ENCODE assay signal across 8 cellular contexts in genomic region chr7:16926283-16926682, GRCh38. TPM values are rescaled to one million over a fixed set of nuclear protein-coding genes. Genes with fewer than 3 reads are reported as not detected.
DNase-seq lines count a peak whose midpoint lies in the region; ATAC-seq, FAIRE-seq and TF ChIP-seq lines count a peak whose summit lies in the region.

No MANE protein-coding gene starts in this region.

- ATAC-seq in GM18867 (IDR thresholded peaks at IDR 0.05; ENCODE audit: unreplicated experiment) (peak; percentile 52), activated B cell treated with CpG ODN at 0.5 μM for 24 hours (ENCODE audit: low read depth) (peak; percentile 45), left ventricle myocardium superior (peak; percentile 68)

- H3K27me3 Mint-ChIP-seq in activated B cell treated with CpG ODN at 0.5 μM for 24 hours: peaks cover 11% of the 10 kb centered on the region

- peak overlapping the region in 2 of 4 donors; percentile 21 to 73 for H3K27ac ChIP-seq in tibial nerve

- peaks cover 0 to 8% (median 3%) of the 10 kb centered on the region in 4 donors for H3K4me1 ChIP-seq in tibial nerve

- TF ChIP-seq EP300 in tibial nerve (IDR thresholded peaks at IDR 0.05): no peak

- TF ChIP-seq CTCF in activated B cell treated with CpG ODN at 0.5 μM for 24 hours (IDR thresholded peaks at IDR 0.05): no peak
- peak; percentile 51 to 79 (median 72) for TF ChIP-seq CTCF in tibial nerve (IDR thresholded peaks at IDR 0.05)

- H3K36me3 Mint-ChIP-seq in activated B cell treated with CpG ODN at 0.5 μM for 24 hours (ENCODE audit: low read depth): no peaks in the 10 kb centered on the region

- POLR2A ChIA-PET in activated B cell treated with CpG ODN at 0.5 μM for 24 hours (lab: Charles Lee): no interaction called here

- no peak overlapping the region for H3K27ac Mint-ChIP-seq in activated B cell treated with CpG ODN at 0.5 μM for 24 hours

- H3K4me1 Mint-ChIP-seq in activated B cell treated with CpG ODN at 0.5 μM for 24 hours: peaks cover 41% of the 10 kb centered on the region

- H3K9me3 ChIP-seq in tibial nerve: no peaks in the 10 kb centered on the region

- peak; percentile 47 for DNase-seq in Ammon's horn (ENCODE audit: low spot score)
- peak; percentile 29 for DNase-seq in HT1080 (ENCODE audit: low read depth)
- no peak for DNase-seq in activated B cell treated with CpG ODN at 0.5 μM for 24 hours
- no peak for DNase-seq in left ventricle myocardium superior
- peak; percentile 20 to 47 for DNase-seq in tibial nerve (ENCODE audit: low spot score in 2 of 2)
- no peak for DNase-seq in GM19239 (ENCODE audit: insufficient read length, low spot score)
- no peak for DNase-seq in HuH-7 (ENCODE audit: low spot score)

- no peaks in the 10 kb centered on the region for H3K27me3 ChIP-seq in tibial nerve

- no peak for FAIRE-seq in GM19239 (lab: Jason Lieb, UNC)

- no peaks in the 10 kb centered on the region for H3K36me3 ChIP-seq in tibial nerve

- intact Hi-C loops in activated B cell treated with CpG ODN at 0.5 μM for 24 hours (cut with micrococcal nuclease): loop anchor here (2.0 to 5.0 kb wide), 4 partner anchors 56 to 605 kb away; partner anchors contain the start of gene AHR
- intact Hi-C loops in left ventricle myocardium superior (cut with micrococcal nuclease): no loop called here

- no peak overlapping the region for H3K4me3 Mint-ChIP-seq in activated B cell treated with CpG ODN at 0.5 μM for 24 hours

- H3K4me3 ChIP-seq in tibial nerve: peak overlapping the region in 1 of 4 donors; percentile 8

- no peaks in the 10 kb centered on the region for H3K9me3 Mint-ChIP-seq in activated B cell treated with CpG ODN at 0.5 μM for 24 hours

- WGBS in tibial nerve, 2 donors: 24 to 47% methylated on average over 2 of the region's 2 CpGs

- CTCF ChIA-PET in activated B cell treated with CpG ODN at 0.5 μM for 24 hours (lab: Charles Lee): interaction anchor here (1.0 to 1.1 kb wide), 3 partner anchors 10 to 124 kb away, joined by 3 read pairs; no protein-coding TSS in a partner anchor

- no peak for TF ChIP-seq POLR2A in tibial nerve (IDR thresholded peaks at IDR 0.05)

RNA-seq across cellular contexts. Expression of gene AGR3, which starts 44.5 kb away (rescaled TPM):
- total RNA-seq in HT1080 (2014; rRNA removed; shearing (Covaris generic)): not detected in 2 replicates
- not detected in 2 replicates for polyA plus RNA-seq in HT1080 (2015; cell fraction: cytosol; rRNA removed)
- not detected in 2 replicates for polyA plus RNA-seq in HT1080 (2015; cell fraction: nucleus; rRNA removed)
- not detected in 2 replicates for total RNA-seq in activated B cell treated with CpG ODN at 0.5 μM for 24 hours
- total RNA-seq in left ventricle myocardium superior: not detected
- not detected for total RNA-seq in tibial nerve

Comparison
In these comparisons a context has a peak if more than half of its experiments do, and no peak if none do; other contexts are left out.
1. DNase-seq: peak in Ammon's horn (single experiment), HT1080 (single experiment) and tibial nerve (2 of 2); none in activated B cell treated with CpG ODN at 0.5 μM for 24 hours (single experiment), left ventricle myocardium superior (single experiment), GM19239 (single experiment) and HuH-7 (single experiment).
2. Peak in every context shown above with its lines, with median percentiles within 50 percentile points of each other: ATAC-seq.